ENCODE assay signal across 14 cellular contexts in the genomic region with DNA sequence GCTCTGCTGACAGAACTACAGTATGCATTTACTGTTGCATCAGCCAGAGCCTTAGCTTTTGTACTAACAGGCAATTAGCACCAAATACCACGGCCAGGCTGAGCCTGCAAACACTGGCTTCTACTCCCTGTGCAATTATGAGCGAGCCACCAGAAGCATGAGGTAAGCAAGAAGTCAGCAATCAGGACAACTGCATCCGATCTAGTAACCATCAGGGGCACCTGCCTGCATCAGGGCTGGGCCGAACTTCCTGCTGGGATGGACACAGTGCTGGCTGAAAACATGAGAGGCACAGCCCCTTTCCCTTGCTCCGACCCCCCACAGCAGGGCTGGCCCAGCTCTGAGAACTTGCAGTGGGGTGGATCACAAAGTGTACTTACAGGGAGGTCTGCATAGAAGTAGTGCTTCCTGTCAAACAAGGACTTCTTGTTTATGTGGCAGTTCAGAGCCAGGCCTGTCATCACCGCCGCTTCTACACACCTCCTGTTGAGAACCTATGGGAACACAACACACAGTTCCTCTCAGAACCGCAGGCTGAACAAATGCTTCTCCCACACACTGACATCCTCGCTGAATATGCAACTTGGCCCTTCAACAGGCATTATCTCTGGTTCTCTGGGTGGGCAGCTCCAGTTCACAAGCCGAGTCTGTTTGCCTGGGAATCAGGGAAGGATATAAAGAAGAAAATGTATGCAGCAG. TPM values are rescaled to one million over a fixed set of nuclear protein-coding genes. Genes with fewer than 3 reads are reported as not detected.
DNase-seq lines count a peak whose midpoint lies in the region; TF ChIP-seq lines count a peak whose summit lies in the region.
"Had no signal": no experiment of that assay in that cellular context is flagged by ENCODE, and none has a peak within 500 bp of the region (broad histone marks: within the 10 kb centered on the region; RNA-seq: fewer than 3 reads in every experiment).

No MANE protein-coding gene starts in this region.

- no peak overlapping the region for H2BK120ac ChIP-seq in mesendoderm (ENCODE audit: low read depth, low read length)

- peak; percentile 69 for DNase-seq in Ammon's horn (ENCODE audit: low spot score)
- peak; percentile 28 for DNase-seq in NCI-H1417 treated with DMSO at 0.1 percent for 48 hours (lab: John Stamatoyannopoulos, UW)
- DNase-seq in dorsolateral prefrontal cortex = peak in 4 of 10 donors; percentile 49 to 71 (median 58)
- peak; percentile 44 for DNase-seq in mesendoderm
- DNase-seq in WERI-Rb-1 = no peak
- no peak for DNase-seq in GM19240 (ENCODE audit: insufficient read length, low spot score)
- no peak for DNase-seq in amniotic stem cell (lab: John Stamatoyannopoulos, UW)
- no peak for DNase-seq in HCEC 1CT
- DNase-seq: activated CD4-positive, alpha-beta T cell treated with anti-CD3 and anti-CD28 coated beads, Interleukin-2, amount 50 U/mL, for 4 hours; activated naive CD8-positive, alpha-beta T cell treated with anti-CD3 and anti-CD28 coated beads for 36 hours; activated T-cell treated with anti-CD3 and anti-CD28 coated beads, Interleukin-2, amount 50 U/mL, for 24 hours; Caco-2; GOT3 had no signal

- peaks cover 5% of the 10 kb centered on the region for H3K4me1 ChIP-seq in mesendoderm (ENCODE audit: control insufficient read depth, low read depth, low read length)
- H3K4me1 ChIP-seq: Caco-2, vagina had no signal

- H3K9me3 ChIP-seq in WERI-Rb-1 (ENCODE audit: severe bottlenecking) = no peaks in the 10 kb centered on the region
- H3K9me3 ChIP-seq: Caco-2, vagina had no signal

- no peak overlapping the region for H3K18ac ChIP-seq in mesendoderm (ENCODE audit: low read length)

- H3K56ac ChIP-seq in mesendoderm (ENCODE audit: low read length) = no peak overlapping the region

- no peak overlapping the region for H3K4ac ChIP-seq in mesendoderm (ENCODE audit: low read depth, low read length)

- H4K8ac ChIP-seq in mesendoderm (ENCODE audit: low read depth, low read length) = no peak overlapping the region

- no peaks in the 10 kb centered on the region for H3K79me1 ChIP-seq in mesendoderm (ENCODE audit: low read length)

- H3K9ac ChIP-seq in mesendoderm (ENCODE audit: low read length) = no peak overlapping the region

- H2BK5ac ChIP-seq in mesendoderm (ENCODE audit: low read length) = no peak overlapping the region

- H3K23ac ChIP-seq in mesendoderm (ENCODE audit: low read length) = no peak overlapping the region

- no peak overlapping the region for H2BK15ac ChIP-seq in mesendoderm (replicated peaks; ENCODE audit: low read depth)

- H4K5ac ChIP-seq in mesendoderm (ENCODE audit: low read length) = no peak overlapping the region

- H3K4me3 ChIP-seq in dorsolateral prefrontal cortex (peak overlapping the region in 2 of 59 donors; percentile 3 to 20), mesendoderm (ENCODE audit: low read length) (no peak overlapping the region), WERI-Rb-1 (ENCODE audit: low read depth, low read length) (no peak overlapping the region)
- H3K4me3 ChIP-seq: vagina had no signal

- no peak overlapping the region for H3K4me2 ChIP-seq in mesendoderm (ENCODE audit: low read length)

- H3K27ac ChIP-seq in dorsolateral prefrontal cortex (peak overlapping the region in 55 of 59 donors; percentile 5 to 93 (median 82)), mesendoderm (ENCODE audit: low read depth, low read length) (no peak overlapping the region), WERI-Rb-1 (no peak overlapping the region)
- H3K27ac ChIP-seq: vagina had no signal

- H3K79me2 ChIP-seq in mesendoderm (ENCODE audit: control insufficient read depth, insufficient read depth, low read length) = no peaks in the 10 kb centered on the region

- no CpG with 5 or more reads among the region's 10 CpGs for WGBS in mesendoderm (ENCODE audit: extremely low coverage, insufficient coverage, low lambda C conversion rate)

- intact Hi-C loops in dorsolateral prefrontal cortex (cut with DNase I) = loop anchor here (5.0 kb wide), 2 partner anchors 43 to 303 kb away; partner anchors contain the start of gene GATB (in 1 of the 2)

- no peak overlapping the region for H2AK5ac ChIP-seq in mesendoderm (ENCODE audit: low read length)

- no peak for TF ChIP-seq CTCF in dorsolateral prefrontal cortex (IDR thresholded peaks at IDR 0.05 in 54 of 56, conservative IDR thresholded peaks at IDR 0.05 in 2 of 56; ENCODE audit: low read depth in 1 of 56, partially characterized antibody in 56 of 56)
- no peak for TF ChIP-seq CTCF in WERI-Rb-1 (IDR thresholded peaks at IDR 0.05; ENCODE audit: low read depth, low read length)

- H3K27me3 ChIP-seq in dorsolateral prefrontal cortex (no peaks in the 10 kb centered on the region), mesendoderm (ENCODE audit: insufficient read depth, low read length, poor library complexity) (no peaks in the 10 kb centered on the region), WERI-Rb-1 (ENCODE audit: insufficient read depth, low read depth, severe bottlenecking) (no peaks in the 10 kb centered on the region)
- H3K27me3 ChIP-seq: vagina had no signal

- H3K36me3 ChIP-seq in mesendoderm (ENCODE audit: control insufficient read depth, insufficient read depth, low read length) (no peaks in the 10 kb centered on the region), WERI-Rb-1 (0 out of 2 replicates have a peak, but pooled peaks cover 2% of the 10 kb centered on the region)
- H3K36me3 ChIP-seq: vagina had no signal

RNA-seq across cellular contexts. Expression of gene GATB, which starts 41.6 kb away (rescaled TPM):
- total RNA-seq in dorsolateral prefrontal cortex = 100 to 1,000 TPM in 1 of 120 experiments, 10 to 100 TPM in 119; 36.7 to 100 (median 63.1) TPM
- 9.5 TPM for polyA plus RNA-seq in mesendoderm (2013, experiment 1 of 2)
- polyA plus RNA-seq in mesendoderm (2013, experiment 2 of 2) = 10.1 TPM

Comparison
In these comparisons a context has a peak if more than half of its experiments do, and no peak if none do; other contexts are left out.
1. DNase-seq: peak in Ammon's horn (single experiment), NCI-H1417 treated with DMSO at 0.1 percent for 48 hours (single experiment) and mesendoderm (single experiment); none in WERI-Rb-1 (single experiment), GM19240 (single experiment), amniotic stem cell (single experiment) and HCEC 1CT (single experiment).
2. H3K27ac ChIP-seq: peak in dorsolateral prefrontal cortex (55 of 59); none in mesendoderm (single experiment) and WERI-Rb-1 (single experiment).